1 cellular context compared by ENCODE assay signal in the genomic region with DNA sequence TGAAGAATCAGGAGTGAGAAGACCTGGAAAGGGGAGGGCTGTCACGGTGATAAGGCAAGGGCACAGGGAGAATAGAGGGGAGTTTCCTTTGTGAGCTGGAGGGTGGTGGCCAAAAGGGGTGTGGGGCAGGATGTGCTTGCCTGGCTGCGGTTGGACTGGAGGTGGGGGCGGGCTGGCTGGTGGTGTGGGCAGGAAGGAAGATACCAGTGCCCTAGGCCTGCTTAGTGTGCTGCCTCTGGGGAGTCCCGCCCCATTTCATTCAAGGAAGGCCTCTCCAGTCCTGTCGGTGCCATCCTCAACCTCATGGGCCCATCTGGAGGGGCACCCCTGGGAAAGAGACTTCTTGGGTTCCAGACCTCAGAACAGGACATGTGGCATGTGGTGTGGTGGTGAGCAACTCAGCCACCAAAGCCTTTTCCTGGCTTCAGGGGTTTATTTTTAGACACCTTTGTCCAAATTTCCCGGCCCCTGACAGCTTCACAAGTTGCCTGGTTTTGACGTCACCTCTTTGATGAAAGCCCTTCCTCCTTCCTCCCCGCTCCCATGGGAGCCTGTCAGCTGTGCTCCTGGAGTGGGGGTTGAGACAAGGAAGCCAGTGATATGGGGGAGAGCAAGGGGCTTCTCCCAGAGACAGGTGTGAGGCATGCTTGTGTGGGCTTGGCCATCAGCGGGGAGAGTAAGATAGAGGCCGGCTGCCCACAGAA.
TF ChIP-seq lines count a peak whose summit lies in the region.

No MANE protein-coding gene starts in this region.

TF ChIP-seq in K562, 482 proteins besides CTCF, POLR2A, EP300 and RAD21:
- TF ChIP-seq, protein P1, sequence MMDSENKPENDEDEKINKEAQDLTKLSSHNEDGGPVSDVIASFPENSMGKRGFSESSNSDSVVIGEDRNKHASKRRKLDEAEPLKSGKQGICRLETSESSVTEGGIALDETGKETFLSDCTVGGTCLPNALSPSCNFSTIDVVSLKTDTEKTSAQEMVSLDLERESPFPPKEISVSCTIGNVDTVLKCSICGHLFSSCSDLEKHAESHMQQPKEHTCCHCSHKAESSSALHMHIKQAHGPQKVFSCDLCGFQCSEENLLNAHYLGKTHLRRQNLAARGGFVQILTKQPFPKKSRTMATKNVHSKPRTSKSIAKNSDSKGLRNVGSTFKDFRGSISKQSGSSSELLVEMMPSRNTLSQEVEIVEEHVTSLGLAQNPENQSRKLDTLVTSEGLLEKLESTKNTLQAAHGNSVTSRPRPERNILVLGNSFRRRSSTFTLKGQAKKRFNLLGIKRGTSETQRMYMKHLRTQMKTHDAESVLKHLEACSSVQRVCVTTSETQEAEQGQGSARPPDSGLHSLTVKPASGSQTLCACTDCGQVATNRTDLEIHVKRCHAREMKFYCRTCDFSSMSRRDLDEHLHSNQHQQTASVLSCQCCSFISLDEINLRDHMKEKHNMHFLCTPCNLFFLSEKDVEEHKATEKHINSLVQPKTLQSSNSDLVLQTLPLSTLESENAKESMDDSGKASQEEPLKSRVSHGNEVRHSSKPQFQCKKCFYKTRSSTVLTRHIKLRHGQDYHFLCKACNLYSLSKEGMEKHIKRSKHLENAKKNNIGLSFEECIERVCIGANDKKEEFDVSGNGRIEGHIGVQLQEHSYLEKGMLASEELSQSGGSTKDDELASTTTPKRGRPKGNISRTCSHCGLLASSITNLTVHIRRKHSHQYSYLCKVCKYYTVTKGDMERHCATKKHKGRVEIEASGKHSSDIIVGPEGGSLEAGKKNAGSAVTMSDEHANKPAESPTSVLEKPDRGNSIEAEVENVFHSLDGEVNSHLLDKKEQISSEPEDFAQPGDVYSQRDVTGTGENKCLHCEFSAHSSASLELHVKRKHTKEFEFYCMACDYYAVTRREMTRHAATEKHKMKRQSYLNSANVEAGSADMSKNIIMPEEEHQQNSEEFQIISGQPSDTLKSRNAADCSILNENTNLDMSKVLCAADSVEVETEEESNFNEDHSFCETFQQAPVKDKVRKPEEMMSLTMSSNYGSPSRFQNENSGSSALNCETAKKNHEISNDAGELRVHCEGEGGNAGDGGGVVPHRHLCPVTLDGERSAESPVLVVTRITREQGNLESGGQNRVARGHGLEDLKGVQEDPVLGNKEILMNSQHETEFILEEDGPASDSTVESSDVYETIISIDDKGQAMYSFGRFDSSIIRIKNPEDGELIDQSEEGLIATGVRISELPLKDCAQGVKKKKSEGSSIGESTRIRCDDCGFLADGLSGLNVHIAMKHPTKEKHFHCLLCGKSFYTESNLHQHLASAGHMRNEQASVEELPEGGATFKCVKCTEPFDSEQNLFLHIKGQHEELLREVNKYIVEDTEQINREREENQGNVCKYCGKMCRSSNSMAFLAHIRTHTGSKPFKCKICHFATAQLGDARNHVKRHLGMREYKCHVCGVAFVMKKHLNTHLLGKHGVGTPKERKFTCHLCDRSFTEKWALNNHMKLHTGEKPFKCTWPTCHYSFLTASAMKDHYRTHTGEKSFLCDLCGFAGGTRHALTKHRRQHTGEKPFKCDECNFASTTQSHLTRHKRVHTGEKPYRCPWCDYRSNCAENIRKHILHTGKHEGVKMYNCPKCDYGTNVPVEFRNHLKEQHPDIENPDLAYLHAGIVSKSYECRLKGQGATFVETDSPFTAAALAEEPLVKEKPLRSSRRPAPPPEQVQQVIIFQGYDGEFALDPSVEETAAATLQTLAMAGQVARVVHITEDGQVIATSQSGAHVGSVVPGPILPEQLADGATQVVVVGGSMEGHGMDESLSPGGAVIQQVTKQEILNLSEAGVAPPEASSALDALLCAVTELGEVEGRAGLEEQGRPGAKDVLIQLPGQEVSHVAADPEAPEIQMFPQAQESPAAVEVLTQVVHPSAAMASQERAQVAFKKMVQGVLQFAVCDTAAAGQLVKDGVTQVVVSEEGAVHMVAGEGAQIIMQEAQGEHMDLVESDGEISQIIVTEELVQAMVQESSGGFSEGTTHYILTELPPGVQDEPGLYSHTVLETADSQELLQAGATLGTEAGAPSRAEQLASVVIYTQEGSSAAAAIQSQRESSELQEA (IDR thresholded peaks at IDR 0.05; ENCODE audit: low read depth), result no peak
- no peak for TF ChIP-seq ZNF165 (CRISPR knock-in tag; IDR thresholded peaks at IDR 0.05; ENCODE audit: borderline replicate concordance)
- TF ChIP-seq BCOR (IDR thresholded peaks at IDR 0.05), result no peak
- TF ChIP-seq, protein P2, sequence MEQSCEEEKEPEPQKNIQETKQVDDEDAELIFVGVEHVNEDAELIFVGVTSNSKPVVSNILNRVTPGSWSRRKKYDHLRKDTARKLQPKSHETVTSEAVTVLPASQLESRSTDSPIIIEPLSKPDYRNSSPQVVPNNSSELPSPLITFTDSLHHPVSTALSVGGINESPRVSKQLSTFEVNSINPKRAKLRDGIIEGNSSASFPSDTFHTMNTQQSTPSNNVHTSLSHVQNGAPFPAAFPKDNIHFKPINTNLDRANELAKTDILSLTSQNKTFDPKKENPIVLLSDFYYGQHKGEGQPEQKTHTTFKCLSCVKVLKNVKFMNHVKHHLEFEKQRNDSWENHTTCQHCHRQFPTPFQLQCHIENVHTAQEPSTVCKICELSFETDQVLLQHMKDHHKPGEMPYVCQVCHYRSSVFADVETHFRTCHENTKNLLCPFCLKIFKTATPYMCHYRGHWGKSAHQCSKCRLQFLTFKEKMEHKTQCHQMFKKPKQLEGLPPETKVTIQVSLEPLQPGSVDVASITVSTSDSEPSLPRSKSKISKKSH (CRISPR knock-in tag; IDR thresholded peaks at IDR 0.05), result no peak
- TF ChIP-seq, protein P3, sequence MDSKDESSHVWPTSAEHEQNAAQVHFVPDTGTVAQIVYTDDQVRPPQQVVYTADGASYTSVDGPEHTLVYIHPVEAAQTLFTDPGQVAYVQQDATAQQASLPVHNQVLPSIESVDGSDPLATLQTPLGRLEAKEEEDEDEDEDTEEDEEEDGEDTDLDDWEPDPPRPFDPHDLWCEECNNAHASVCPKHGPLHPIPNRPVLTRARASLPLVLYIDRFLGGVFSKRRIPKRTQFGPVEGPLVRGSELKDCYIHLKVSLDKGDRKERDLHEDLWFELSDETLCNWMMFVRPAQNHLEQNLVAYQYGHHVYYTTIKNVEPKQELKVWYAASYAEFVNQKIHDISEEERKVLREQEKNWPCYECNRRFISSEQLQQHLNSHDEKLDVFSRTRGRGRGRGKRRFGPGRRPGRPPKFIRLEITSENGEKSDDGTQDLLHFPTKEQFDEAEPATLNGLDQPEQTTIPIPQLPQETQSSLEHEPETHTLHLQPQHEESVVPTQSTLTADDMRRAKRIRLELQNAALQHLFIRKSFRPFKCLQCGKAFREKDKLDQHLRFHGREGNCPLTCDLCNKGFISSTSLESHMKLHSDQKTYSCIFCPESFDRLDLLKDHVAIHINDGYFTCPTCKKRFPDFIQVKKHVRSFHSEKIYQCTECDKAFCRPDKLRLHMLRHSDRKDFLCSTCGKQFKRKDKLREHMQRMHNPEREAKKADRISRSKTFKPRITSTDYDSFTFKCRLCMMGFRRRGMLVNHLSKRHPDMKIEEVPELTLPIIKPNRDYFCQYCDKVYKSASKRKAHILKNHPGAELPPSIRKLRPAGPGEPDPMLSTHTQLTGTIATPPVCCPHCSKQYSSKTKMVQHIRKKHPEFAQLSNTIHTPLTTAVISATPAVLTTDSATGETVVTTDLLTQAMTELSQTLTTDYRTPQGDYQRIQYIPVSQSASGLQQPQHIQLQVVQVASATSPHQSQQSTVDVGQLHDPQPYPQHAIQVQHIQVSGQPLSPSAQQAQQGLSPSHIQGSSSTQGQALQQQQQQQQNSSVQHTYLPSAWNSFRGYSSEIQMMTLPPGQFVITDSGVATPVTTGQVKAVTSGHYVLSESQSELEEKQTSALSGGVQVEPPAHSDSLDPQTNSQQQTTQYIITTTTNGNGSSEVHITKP (IDR thresholded peaks at IDR 0.05; ENCODE audit: partially characterized antibody), result no peak
- 0 out of 2 replicates have a peak, but pooled peaks have one; percentile 2 for TF ChIP-seq RBFOX2 (IDR thresholded peaks at IDR 0.05; ENCODE audit: low read depth, low read length)
- peak; percentile 33; the same call in 1 of the 2 replicates for TF ChIP-seq ETV1 (tag; conservative IDR thresholded peaks at IDR 0.05; ENCODE audit: low read depth)
- TF ChIP-seq EGR1 (conservative IDR thresholded peaks at IDR 0.05), result 0 out of 2 replicates have a peak, but pooled peaks have one; percentile 35
- TF ChIP-seq CBFA2T3 (IDR thresholded peaks at IDR 0.05), result peak; percentile 14; the same call in 1 of the 2 replicates
- TF ChIP-seq TCF3 (CRISPR knock-in tag; IDR thresholded peaks at IDR 0.05), result peak; percentile 7; the same call in 1 of the 2 replicates
- TF ChIP-seq, protein P4, sequence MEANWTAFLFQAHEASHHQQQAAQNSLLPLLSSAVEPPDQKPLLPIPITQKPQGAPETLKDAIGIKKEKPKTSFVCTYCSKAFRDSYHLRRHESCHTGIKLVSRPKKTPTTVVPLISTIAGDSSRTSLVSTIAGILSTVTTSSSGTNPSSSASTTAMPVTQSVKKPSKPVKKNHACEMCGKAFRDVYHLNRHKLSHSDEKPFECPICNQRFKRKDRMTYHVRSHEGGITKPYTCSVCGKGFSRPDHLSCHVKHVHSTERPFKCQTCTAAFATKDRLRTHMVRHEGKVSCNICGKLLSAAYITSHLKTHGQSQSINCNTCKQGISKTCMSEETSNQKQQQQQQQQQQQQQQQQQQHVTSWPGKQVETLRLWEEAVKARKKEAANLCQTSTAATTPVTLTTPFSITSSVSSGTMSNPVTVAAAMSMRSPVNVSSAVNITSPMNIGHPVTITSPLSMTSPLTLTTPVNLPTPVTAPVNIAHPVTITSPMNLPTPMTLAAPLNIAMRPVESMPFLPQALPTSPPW (CRISPR knock-in tag; IDR thresholded peaks at IDR 0.05), result peak; percentile 52; the same call in 1 of the 2 replicates
- TF ChIP-seq GABPA (tag; conservative IDR thresholded peaks at IDR 0.05; ENCODE audit: low read depth), result peak; percentile 27; the same call in 1 of the 2 replicates
